Comparison of ENCODE assay signal across 29 cellular contexts in the genomic region with DNA sequence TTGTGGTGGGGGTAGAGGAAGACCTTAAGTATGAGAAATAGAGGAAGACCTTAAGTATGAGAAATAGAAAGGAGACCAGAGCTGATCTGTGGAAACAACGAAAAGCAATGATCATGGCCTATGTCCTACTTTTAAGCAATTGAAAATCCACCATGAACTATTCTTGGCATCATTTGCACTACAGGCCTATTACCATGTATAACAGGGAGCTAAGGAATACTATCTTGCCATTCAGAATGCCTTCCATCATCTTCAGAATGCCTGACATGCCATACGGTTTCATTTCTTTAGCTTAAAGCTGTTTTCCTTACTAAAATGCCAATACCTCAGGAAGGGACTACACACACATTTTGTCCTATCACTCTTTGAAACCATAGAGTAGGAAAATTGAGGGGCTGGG.
"Had no signal": no experiment of that assay in that cellular context is flagged by ENCODE, and none has a peak within 500 bp of the region (broad histone marks: within the 10 kb centered on the region; RNA-seq: fewer than 3 reads in every experiment).

No MANE protein-coding gene starts in this region.

- H3K4me3 ChIP-seq: stomach, suprapubic skin, testis, thoracic aorta, thyroid gland, tibial artery, tibial nerve, transverse colon, upper lobe of left lung, upper lobe of right lung, uterus, vagina had no signal

- H3K27ac Mint-ChIP-seq: stimulated activated effector memory CD8-positive, alpha-beta T cell treated with anti-CD3 and anti-CD28 coated beads, Interleukin-12 subunit alpha, Interleukin-12 subunit beta, amount 100 ng/mL, for 72 hours; stimulated activated memory B cell treated with anti-CD40 and anti-IgM and Interleukin-4, amounts not matched to agents 10 μg/mL and 1 μg/mL and 100 μg/mL, for 72 hours; stimulated activated naive B cell treated with anti-CD40 and anti-IgM and Interleukin-4, amounts not matched to agents 10 μg/mL and 1 μg/mL and 100 μg/mL, for 72 hours; stimulated activated naive CD8-positive, alpha-beta T cell treated with anti-CD3 and anti-CD28 coated beads, Interleukin-15, amount 100 ng/mL, for 72 hours; stimulated activated naive CD8-positive, alpha-beta T cell treated with anti-CD3 and anti-CD28 coated beads, Interleukin-15, Interleukin-2, amounts not matched to agents 100 ng/mL and 50 ng/mL, for 24 hours; type B pancreatic cell had no signal

- H3K36me3 ChIP-seq: stomach, suprapubic skin, thoracic aorta, thyroid gland, tibial artery, tibial nerve, transverse colon, upper lobe of left lung, upper lobe of right lung, uterus, vagina had no signal

- H3K27me3 Mint-ChIP-seq: stimulated activated memory B cell treated with anti-CD40 and anti-IgM and Interleukin-4, amounts not matched to agents 10 μg/mL and 1 μg/mL and 100 μg/mL, for 72 hours; stimulated activated naive CD8-positive, alpha-beta T cell treated with anti-CD3 and anti-CD28 coated beads, Interleukin-15, amount 100 ng/mL, for 72 hours had no signal

- H3K4me3 Mint-ChIP-seq: stimulated activated effector memory CD8-positive, alpha-beta T cell treated with anti-CD3 and anti-CD28 coated beads, Interleukin-12 subunit alpha, Interleukin-12 subunit beta, amount 100 ng/mL, for 72 hours; stimulated activated memory B cell treated with anti-CD40 and anti-IgM and Interleukin-4, amounts not matched to agents 10 μg/mL and 1 μg/mL and 100 μg/mL, for 72 hours; stimulated activated naive B cell treated with anti-CD40 and anti-IgM and Interleukin-4, amounts not matched to agents 10 μg/mL and 1 μg/mL and 100 μg/mL, for 72 hours; stimulated activated naive CD8-positive, alpha-beta T cell treated with anti-CD3 and anti-CD28 coated beads, Interleukin-15, amount 100 ng/mL, for 72 hours; stimulated activated naive CD8-positive, alpha-beta T cell treated with anti-CD3 and anti-CD28 coated beads, Interleukin-15, Interleukin-2, amounts not matched to agents 100 ng/mL and 50 ng/mL, for 24 hours; type B pancreatic cell had no signal

- ATAC-seq: stimulated activated effector memory CD8-positive, alpha-beta T cell treated with anti-CD3 and anti-CD28 coated beads, Interleukin-12 subunit alpha, Interleukin-12 subunit beta, amount 100 ng/mL, for 72 hours; stimulated activated memory B cell treated with anti-CD40 and anti-IgM and Interleukin-4, amounts not matched to agents 10 μg/mL and 1 μg/mL and 100 μg/mL, for 72 hours; stimulated activated naive B cell treated with anti-CD40 and anti-IgM and Interleukin-4, amounts not matched to agents 10 μg/mL and 1 μg/mL and 100 μg/mL, for 72 hours; stimulated activated naive CD8-positive, alpha-beta T cell treated with anti-CD3 and anti-CD28 coated beads, Interleukin-15, amount 100 ng/mL, for 72 hours; stimulated activated naive CD8-positive, alpha-beta T cell treated with anti-CD3 and anti-CD28 coated beads, Interleukin-15, Interleukin-2, amounts not matched to agents 100 U/mL and 50 U/mL, for 24 hours; upper lobe of right lung had no signal

- H3K4me1 ChIP-seq: stomach, suprapubic skin, testis, thyroid gland, tibial artery, tibial nerve, transverse colon, upper lobe of left lung, upper lobe of right lung, uterus, vagina had no signal

- H3K36me3 Mint-ChIP-seq: stimulated activated effector memory CD8-positive, alpha-beta T cell treated with anti-CD3 and anti-CD28 coated beads, Interleukin-12 subunit alpha, Interleukin-12 subunit beta, amount 100 ng/mL, for 72 hours; stimulated activated memory B cell treated with anti-CD40 and anti-IgM and Interleukin-4, amounts not matched to agents 10 μg/mL and 1 μg/mL and 100 μg/mL, for 72 hours; stimulated activated naive B cell treated with anti-CD40 and anti-IgM and Interleukin-4, amounts not matched to agents 10 μg/mL and 1 μg/mL and 100 μg/mL, for 72 hours; type B pancreatic cell had no signal

- H3K27me3 ChIP-seq: suprapubic skin, testis, thyroid gland, tibial artery, tibial nerve, transverse colon, upper lobe of left lung, upper lobe of right lung, uterus, vagina had no signal

- H3K4me1 Mint-ChIP-seq: stimulated activated effector memory CD8-positive, alpha-beta T cell treated with anti-CD3 and anti-CD28 coated beads, Interleukin-12 subunit alpha, Interleukin-12 subunit beta, amount 100 ng/mL, for 72 hours; stimulated activated naive B cell treated with anti-CD40 and anti-IgM and Interleukin-4, amounts not matched to agents 10 μg/mL and 1 μg/mL and 100 μg/mL, for 72 hours; stimulated activated naive CD8-positive, alpha-beta T cell treated with anti-CD3 and anti-CD28 coated beads, Interleukin-15, amount 100 ng/mL, for 72 hours had no signal

- FAIRE-seq: urothelium cell line had no signal

- H3K9me3 Mint-ChIP-seq: stimulated activated effector memory CD8-positive, alpha-beta T cell treated with anti-CD3 and anti-CD28 coated beads, Interleukin-12 subunit alpha, Interleukin-12 subunit beta, amount 100 ng/mL, for 72 hours; stimulated activated memory B cell treated with anti-CD40 and anti-IgM and Interleukin-4, amounts not matched to agents 10 μg/mL and 1 μg/mL and 100 μg/mL, for 72 hours; stimulated activated naive B cell treated with anti-CD40 and anti-IgM and Interleukin-4, amounts not matched to agents 10 μg/mL and 1 μg/mL and 100 μg/mL, for 72 hours; stimulated activated naive CD8-positive, alpha-beta T cell treated with anti-CD3 and anti-CD28 coated beads, Interleukin-15, amount 100 ng/mL, for 72 hours; stimulated activated naive CD8-positive, alpha-beta T cell treated with anti-CD3 and anti-CD28 coated beads, Interleukin-15, Interleukin-2, amounts not matched to agents 100 ng/mL and 50 ng/mL, for 24 hours; type B pancreatic cell had no signal

- H3K27ac ChIP-seq: stomach, suprapubic skin, testis, thoracic aorta, thyroid gland, tibial artery, tibial nerve, transverse colon, upper lobe of left lung, upper lobe of right lung, uterus, vagina had no signal

- H3K9me3 ChIP-seq: stomach, suprapubic skin, testis, thoracic aorta, thyroid gland, tibial artery, tibial nerve, transverse colon, upper lobe of left lung, upper lobe of right lung, uterus, vagina had no signal

- DNase-seq: stimulated activated CD4-positive, alpha-beta T cell treated with anti-CD3 and anti-CD28 coated beads, Interleukin-2, amount 100 ng/mL, for 48 hours; stimulated activated CD4-positive, alpha-beta T cell treated with anti-CD3 and anti-CD28 coated beads, Interleukin-4, amount 100 ng/mL, for 1 hour; stimulated activated CD4-positive, alpha-beta T cell treated with anti-CD3 and anti-CD28 coated beads, Interleukin-4, amount 100 ng/mL, for 24 hours; stimulated activated CD4-positive, alpha-beta T cell treated with anti-CD3 and anti-CD28 coated beads, Interleukin-4, amount 100 ng/mL, for 4 hours; stimulated activated CD8-positive, alpha-beta memory T cell treated with anti-CD3 and anti-CD28 coated beads, Interleukin-4, amount 100 ng/mL, for 48 hours; stimulated activated naive B cell treated with anti-CD40 and anti-IgM and Interleukin-4, amounts not matched to agents 10 μg/mL and 1 μg/mL and 100 μg/mL, for 72 hours; stimulated activated naive CD4-positive, alpha-beta T cell; stimulated activated naive CD4-positive, alpha-beta T cell treated with Interleukin-2 at 50 U/mL for 16 hours; stimulated activated naive CD8-positive, alpha-beta T cell treated with anti-CD3 and anti-CD28 coated beads, Interleukin-15, amount 100 ng/mL, for 72 hours; stimulated activated naive CD8-positive, alpha-beta T cell treated with anti-CD3 and anti-CD28 coated beads, Interleukin-15, Interleukin-2, amounts not matched to agents 100 U/mL and 50 U/mL, for 24 hours; stomach; substantia nigra; testis; thyroid gland; tibial artery; transverse colon; trophoblast cell; upper lobe of left lung; upper lobe of right lung; uterus had no signal
